1 cellular context compared by ENCODE assay signal in the genomic region with DNA sequence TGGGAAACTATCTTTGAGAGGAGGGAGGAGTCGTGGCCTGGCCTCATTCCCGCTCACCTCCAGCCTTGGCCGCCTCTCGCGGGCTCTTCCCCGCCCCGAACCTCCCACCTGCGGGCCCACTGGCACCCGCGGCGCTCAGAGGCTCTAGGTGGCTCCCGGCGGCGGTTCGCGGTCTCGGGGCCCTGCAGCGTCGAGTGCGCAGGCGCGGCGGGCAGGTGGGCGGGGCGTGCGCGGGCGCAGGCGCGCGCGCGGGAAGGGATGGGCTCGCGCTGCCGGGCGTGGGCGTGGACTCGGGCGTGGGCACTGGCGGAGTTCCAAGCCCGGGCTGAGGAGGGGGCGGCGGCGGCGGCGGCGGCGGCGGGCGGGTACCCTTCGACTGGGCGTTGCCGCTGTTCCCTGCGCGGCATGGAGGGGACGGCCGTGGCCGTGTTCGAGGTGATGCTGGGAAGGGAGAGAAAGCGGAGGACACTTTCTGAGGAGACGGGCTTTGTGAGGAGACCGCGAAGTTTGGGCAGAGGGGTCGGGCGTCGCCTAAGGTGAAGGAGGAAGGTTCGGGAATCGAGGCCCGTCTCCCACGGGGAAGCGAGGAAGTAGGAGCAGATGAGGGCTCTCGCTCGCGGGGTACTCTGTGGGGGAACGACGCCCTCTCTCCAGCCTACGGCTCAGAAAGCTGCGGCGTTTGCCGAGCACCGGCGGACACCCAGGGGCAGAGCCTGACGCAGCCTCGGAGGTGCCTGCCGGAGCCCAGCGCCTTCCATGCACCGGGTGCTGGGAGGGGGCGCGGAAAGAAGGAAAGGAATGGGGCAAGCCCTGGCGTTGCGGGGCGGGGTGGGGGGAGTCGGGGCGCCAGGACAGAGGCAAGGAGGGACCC.
TF ChIP-seq lines count a peak whose summit lies in the region.

No MANE protein-coding gene starts in this region.

TF ChIP-seq in HepG2, 621 proteins besides CTCF, POLR2A, EP300 and RAD21 (continued from another document and continues in another):
- TF ChIP-seq ZNF883 (CRISPR knock-in tag; IDR thresholded peaks at IDR 0.05; ENCODE audit: not compliant biosample characterization) (peak; percentile 56), DMAP1 (CRISPR knock-in tag; IDR thresholded peaks at IDR 0.05) (no peak), KLF9 (CRISPR knock-in tag; IDR thresholded peaks at IDR 0.05; ENCODE audit: low read depth) (no peak), IKZF1 (IDR thresholded peaks at IDR 0.05) (no peak), TBX3 (IDR thresholded peaks at IDR 0.05; ENCODE audit: borderline replicate concordance) (no peak), ZNF598 (CRISPR knock-in tag; IDR thresholded peaks at IDR 0.05; ENCODE audit: borderline replicate concordance) (peak; percentile 3), SALL2 (CRISPR knock-in tag; IDR thresholded peaks at IDR 0.05) (no peak; the same call in 1 of the 2 replicates), TBP (CRISPR knock-in tag; IDR thresholded peaks at IDR 0.05) (no peak), BHLHE40 (IDR thresholded peaks at IDR 0.05; ENCODE audit: low read length) (no peak), KAT7 (CRISPR knock-in tag; IDR thresholded peaks at IDR 0.05; ENCODE audit: borderline replicate concordance) (peak; percentile 21; the same call in 1 of the 2 replicates), KMT2B (CRISPR knock-in tag; IDR thresholded peaks at IDR 0.05) (no peak), ZNF205 (CRISPR knock-in tag; IDR thresholded peaks at IDR 0.05) (no peak), BRD4 (CRISPR knock-in tag; IDR thresholded peaks at IDR 0.05) (0 out of 2 replicates have a peak, but pooled peaks have one; percentile 4), NPAS2 (CRISPR knock-in tag; IDR thresholded peaks at IDR 0.05; ENCODE audit: borderline replicate concordance) (no peak), ZNF546 (CRISPR knock-in tag; conservative IDR thresholded peaks at IDR 0.05) (0 out of 2 replicates have a peak, but pooled peaks have one; percentile 44), ZNF3 (CRISPR knock-in tag; IDR thresholded peaks at IDR 0.05) (no peak), ZNF879 (CRISPR knock-in tag; IDR thresholded peaks at IDR 0.05) (no peak), SALL1 (CRISPR knock-in tag; IDR thresholded peaks at IDR 0.05) (peak; percentile 78), KMT2A (CRISPR knock-in tag; IDR thresholded peaks at IDR 0.05) (peak; percentile 19; the same call in 1 of the 2 replicates), NCOA1 (CRISPR knock-in tag; IDR thresholded peaks at IDR 0.05) (no peak), ZNF251 (CRISPR knock-in tag; IDR thresholded peaks at IDR 0.05) (no peak), TSC22D2 (CRISPR knock-in tag; IDR thresholded peaks at IDR 0.05; ENCODE audit: borderline replicate concordance) (no peak), ELF3 (CRISPR knock-in tag; IDR thresholded peaks at IDR 0.05) (peak; percentile 43), SIN3B (IDR thresholded peaks at IDR 0.05; ENCODE audit: low read length) (no peak), YEATS2 (CRISPR knock-in tag; IDR thresholded peaks at IDR 0.05; ENCODE audit: borderline replicate concordance) (peak; percentile 78; the same call in 1 of the 2 replicates), MBNL3 (CRISPR knock-in tag; conservative IDR thresholded peaks at IDR 0.05) (no peak), ZNF510 (CRISPR knock-in tag; IDR thresholded peaks at IDR 0.05; ENCODE audit: low read depth) (peak; percentile 38; the same call in 1 of the 2 replicates), POLR2AphosphoS2 (IDR thresholded peaks at IDR 0.05; ENCODE audit: low read depth, low read length) (no peak), ZFYVE20 (CRISPR knock-in tag; IDR thresholded peaks at IDR 0.05; ENCODE audit: borderline replicate concordance, low read depth) (peak; percentile 63; the same call in 1 of the 2 replicates)
- TF ChIP-seq, protein P1, sequence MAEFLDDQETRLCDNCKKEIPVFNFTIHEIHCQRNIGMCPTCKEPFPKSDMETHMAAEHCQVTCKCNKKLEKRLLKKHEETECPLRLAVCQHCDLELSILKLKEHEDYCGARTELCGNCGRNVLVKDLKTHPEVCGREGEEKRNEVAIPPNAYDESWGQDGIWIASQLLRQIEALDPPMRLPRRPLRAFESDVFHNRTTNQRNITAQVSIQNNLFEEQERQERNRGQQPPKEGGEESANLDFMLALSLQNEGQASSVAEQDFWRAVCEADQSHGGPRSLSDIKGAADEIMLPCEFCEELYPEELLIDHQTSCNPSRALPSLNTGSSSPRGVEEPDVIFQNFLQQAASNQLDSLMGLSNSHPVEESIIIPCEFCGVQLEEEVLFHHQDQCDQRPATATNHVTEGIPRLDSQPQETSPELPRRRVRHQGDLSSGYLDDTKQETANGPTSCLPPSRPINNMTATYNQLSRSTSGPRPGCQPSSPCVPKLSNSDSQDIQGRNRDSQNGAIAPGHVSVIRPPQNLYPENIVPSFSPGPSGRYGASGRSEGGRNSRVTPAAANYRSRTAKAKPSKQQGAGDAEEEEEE (CRISPR knock-in tag; IDR thresholded peaks at IDR 0.05; ENCODE audit: borderline replicate concordance): no peak
- TF ChIP-seq, protein P2, sequence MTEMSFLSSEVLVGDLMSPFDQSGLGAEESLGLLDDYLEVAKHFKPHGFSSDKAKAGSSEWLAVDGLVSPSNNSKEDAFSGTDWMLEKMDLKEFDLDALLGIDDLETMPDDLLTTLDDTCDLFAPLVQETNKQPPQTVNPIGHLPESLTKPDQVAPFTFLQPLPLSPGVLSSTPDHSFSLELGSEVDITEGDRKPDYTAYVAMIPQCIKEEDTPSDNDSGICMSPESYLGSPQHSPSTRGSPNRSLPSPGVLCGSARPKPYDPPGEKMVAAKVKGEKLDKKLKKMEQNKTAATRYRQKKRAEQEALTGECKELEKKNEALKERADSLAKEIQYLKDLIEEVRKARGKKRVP (CRISPR knock-in tag; IDR thresholded peaks at IDR 0.05): 0 out of 4 replicates have a peak, but pooled peaks of 1 of the 2 experiments have one; percentile 49
- TF ChIP-seq, protein P3, sequence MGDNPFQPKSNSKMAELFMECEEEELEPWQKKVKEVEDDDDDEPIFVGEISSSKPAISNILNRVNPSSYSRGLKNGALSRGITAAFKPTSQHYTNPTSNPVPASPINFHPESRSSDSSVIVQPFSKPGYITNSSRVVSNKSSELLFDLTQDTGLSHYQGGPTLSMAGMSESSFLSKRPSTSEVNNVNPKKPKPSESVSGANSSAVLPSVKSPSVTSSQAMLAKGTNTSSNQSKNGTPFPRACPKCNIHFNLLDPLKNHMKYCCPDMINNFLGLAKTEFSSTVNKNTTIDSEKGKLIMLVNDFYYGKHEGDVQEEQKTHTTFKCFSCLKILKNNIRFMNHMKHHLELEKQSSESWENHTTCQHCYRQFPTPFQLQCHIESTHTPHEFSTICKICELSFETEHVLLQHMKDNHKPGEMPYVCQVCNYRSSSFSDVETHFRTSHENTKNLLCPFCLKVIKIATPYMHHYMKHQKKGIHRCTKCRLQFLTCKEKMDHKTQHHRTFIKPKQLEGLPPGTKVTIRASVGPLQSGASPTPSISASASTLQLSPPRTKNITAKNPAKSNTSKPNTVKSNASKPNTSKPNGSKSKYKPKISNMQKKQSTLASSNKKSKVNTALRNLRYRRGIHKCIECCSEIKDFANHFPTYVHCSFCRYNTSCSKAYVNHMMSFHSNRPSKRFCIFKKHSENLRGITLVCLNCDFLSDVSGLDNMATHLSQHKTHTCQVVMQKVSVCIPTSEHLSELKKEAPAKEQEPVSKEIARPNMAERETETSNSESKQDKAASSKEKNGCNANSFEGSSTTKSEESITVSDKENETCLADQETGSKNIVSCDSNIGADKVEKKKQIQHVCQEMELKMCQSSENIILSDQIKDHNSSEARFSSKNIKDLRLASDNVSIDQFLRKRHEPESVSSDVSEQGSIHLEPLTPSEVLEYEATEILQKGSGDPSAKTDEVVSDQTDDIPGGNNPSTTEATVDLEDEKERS (CRISPR knock-in tag; IDR thresholded peaks at IDR 0.05): peak; percentile 60; the same call in 1 of the 2 replicates
- TF ChIP-seq, protein P4, sequence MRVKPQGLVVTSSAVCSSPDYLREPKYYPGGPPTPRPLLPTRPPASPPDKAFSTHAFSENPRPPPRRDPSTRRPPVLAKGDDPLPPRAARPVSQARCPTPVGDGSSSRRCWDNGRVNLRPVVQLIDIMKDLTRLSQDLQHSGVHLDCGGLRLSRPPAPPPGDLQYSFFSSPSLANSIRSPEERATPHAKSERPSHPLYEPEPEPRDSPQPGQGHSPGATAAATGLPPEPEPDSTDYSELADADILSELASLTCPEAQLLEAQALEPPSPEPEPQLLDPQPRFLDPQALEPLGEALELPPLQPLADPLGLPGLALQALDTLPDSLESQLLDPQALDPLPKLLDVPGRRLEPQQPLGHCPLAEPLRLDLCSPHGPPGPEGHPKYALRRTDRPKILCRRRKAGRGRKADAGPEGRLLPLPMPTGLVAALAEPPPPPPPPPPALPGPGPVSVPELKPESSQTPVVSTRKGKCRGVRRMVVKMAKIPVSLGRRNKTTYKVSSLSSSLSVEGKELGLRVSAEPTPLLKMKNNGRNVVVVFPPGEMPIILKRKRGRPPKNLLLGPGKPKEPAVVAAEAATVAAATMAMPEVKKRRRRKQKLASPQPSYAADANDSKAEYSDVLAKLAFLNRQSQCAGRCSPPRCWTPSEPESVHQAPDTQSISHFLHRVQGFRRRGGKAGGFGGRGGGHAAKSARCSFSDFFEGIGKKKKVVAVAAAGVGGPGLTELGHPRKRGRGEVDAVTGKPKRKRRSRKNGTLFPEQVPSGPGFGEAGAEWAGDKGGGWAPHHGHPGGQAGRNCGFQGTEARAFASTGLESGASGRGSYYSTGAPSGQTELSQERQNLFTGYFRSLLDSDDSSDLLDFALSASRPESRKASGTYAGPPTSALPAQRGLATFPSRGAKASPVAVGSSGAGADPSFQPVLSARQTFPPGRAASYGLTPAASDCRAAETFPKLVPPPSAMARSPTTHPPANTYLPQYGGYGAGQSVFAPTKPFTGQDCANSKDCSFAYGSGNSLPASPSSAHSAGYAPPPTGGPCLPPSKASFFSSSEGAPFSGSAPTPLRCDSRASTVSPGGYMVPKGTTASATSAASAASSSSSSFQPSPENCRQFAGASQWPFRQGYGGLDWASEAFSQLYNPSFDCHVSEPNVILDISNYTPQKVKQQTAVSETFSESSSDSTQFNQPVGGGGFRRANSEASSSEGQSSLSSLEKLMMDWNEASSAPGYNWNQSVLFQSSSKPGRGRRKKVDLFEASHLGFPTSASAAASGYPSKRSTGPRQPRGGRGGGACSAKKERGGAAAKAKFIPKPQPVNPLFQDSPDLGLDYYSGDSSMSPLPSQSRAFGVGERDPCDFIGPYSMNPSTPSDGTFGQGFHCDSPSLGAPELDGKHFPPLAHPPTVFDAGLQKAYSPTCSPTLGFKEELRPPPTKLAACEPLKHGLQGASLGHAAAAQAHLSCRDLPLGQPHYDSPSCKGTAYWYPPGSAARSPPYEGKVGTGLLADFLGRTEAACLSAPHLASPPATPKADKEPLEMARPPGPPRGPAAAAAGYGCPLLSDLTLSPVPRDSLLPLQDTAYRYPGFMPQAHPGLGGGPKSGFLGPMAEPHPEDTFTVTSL (CRISPR knock-in tag; IDR thresholded peaks at IDR 0.05; ENCODE audit: borderline replicate concordance): no peak
- TF ChIP-seq, protein P5, sequence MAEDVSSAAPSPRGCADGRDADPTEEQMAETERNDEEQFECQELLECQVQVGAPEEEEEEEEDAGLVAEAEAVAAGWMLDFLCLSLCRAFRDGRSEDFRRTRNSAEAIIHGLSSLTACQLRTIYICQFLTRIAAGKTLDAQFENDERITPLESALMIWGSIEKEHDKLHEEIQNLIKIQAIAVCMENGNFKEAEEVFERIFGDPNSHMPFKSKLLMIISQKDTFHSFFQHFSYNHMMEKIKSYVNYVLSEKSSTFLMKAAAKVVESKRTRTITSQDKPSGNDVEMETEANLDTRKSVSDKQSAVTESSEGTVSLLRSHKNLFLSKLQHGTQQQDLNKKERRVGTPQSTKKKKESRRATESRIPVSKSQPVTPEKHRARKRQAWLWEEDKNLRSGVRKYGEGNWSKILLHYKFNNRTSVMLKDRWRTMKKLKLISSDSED (CRISPR knock-in tag; IDR thresholded peaks at IDR 0.05): no peak
- TF ChIP-seq, protein P6, sequence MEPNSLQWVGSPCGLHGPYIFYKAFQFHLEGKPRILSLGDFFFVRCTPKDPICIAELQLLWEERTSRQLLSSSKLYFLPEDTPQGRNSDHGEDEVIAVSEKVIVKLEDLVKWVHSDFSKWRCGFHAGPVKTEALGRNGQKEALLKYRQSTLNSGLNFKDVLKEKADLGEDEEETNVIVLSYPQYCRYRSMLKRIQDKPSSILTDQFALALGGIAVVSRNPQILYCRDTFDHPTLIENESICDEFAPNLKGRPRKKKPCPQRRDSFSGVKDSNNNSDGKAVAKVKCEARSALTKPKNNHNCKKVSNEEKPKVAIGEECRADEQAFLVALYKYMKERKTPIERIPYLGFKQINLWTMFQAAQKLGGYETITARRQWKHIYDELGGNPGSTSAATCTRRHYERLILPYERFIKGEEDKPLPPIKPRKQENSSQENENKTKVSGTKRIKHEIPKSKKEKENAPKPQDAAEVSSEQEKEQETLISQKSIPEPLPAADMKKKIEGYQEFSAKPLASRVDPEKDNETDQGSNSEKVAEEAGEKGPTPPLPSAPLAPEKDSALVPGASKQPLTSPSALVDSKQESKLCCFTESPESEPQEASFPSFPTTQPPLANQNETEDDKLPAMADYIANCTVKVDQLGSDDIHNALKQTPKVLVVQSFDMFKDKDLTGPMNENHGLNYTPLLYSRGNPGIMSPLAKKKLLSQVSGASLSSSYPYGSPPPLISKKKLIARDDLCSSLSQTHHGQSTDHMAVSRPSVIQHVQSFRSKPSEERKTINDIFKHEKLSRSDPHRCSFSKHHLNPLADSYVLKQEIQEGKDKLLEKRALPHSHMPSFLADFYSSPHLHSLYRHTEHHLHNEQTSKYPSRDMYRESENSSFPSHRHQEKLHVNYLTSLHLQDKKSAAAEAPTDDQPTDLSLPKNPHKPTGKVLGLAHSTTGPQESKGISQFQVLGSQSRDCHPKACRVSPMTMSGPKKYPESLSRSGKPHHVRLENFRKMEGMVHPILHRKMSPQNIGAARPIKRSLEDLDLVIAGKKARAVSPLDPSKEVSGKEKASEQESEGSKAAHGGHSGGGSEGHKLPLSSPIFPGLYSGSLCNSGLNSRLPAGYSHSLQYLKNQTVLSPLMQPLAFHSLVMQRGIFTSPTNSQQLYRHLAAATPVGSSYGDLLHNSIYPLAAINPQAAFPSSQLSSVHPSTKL (CRISPR knock-in tag; IDR thresholded peaks at IDR 0.05): 0 out of 2 replicates have a peak, but pooled peaks have one; percentile 12
- TF ChIP-seq, protein P7, sequence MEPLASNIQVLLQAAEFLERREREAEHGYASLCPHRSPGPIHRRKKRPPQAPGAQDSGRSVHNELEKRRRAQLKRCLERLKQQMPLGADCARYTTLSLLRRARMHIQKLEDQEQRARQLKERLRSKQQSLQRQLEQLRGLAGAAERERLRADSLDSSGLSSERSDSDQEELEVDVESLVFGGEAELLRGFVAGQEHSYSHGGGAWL (CRISPR knock-in tag; IDR thresholded peaks at IDR 0.05): peak; percentile 82
- TF ChIP-seq, protein P8, sequence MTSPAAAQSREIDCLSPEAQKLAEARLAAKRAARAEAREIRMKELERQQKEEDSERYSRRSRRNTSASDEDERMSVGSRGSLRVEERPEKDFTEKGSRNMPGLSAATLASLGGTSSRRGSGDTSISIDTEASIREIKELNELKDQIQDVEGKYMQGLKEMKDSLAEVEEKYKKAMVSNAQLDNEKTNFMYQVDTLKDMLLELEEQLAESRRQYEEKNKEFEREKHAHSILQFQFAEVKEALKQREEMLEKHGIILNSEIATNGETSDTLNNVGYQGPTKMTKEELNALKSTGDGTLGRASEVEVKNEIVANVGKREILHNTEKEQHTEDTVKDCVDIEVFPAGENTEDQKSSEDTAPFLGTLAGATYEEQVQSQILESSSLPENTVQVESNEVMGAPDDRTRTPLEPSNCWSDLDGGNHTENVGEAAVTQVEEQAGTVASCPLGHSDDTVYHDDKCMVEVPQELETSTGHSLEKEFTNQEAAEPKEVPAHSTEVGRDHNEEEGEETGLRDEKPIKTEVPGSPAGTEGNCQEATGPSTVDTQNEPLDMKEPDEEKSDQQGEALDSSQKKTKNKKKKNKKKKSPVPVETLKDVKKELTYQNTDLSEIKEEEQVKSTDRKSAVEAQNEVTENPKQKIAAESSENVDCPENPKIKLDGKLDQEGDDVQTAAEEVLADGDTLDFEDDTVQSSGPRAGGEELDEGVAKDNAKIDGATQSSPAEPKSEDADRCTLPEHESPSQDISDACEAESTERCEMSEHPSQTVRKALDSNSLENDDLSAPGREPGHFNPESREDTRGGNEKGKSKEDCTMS (CRISPR knock-in tag; conservative IDR thresholded peaks at IDR 0.05): no peak
